Comparison of ENCODE assay signal across 11 cellular contexts in genomic region chr5:61790678-61791077, GRCh38.
DNase-seq lines count a peak whose midpoint lies in the region; ATAC-seq and TF ChIP-seq lines count a peak whose summit lies in the region.
"Had no signal": no experiment of that assay in that cellular context is flagged by ENCODE, and none has a peak within 500 bp of the region (broad histone marks: within the 10 kb centered on the region; RNA-seq: fewer than 3 reads in every experiment).

No MANE protein-coding gene starts in this region.

- intact Hi-C loops in mucosa of descending colon (cut with DNase I, micrococcal nuclease): no loop called here
- intact Hi-C loops in prostate gland (cut with DNase I): no loop called here

- H3K4me1 ChIP-seq in mucosa of descending colon (ENCODE audit: low read depth) (no peaks in the 10 kb centered on the region), prostate gland (replicated peaks) (no peaks in the 10 kb centered on the region)

- ATAC-seq in GM21515 (IDR thresholded peaks at IDR 0.05; ENCODE audit: unreplicated experiment): peak; percentile 91
- peak; percentile 86 for ATAC-seq in HG03432 (IDR thresholded peaks at IDR 0.05; ENCODE audit: unreplicated experiment)
- ATAC-seq in mucosa of descending colon: peak; percentile 98

- H3K27ac ChIP-seq in prostate gland: no peak overlapping the region

- TF ChIP-seq POLR2A in prostate gland (IDR thresholded peaks at IDR 0.05): no peak

- DNase-seq in NK-92 treated with Interleukin-12 subunit alpha and Interleukin-12 subunit beta, amount 100 ng/mL, for 24 hours (lab: John Stamatoyannopoulos, UW): peak; percentile 38
- no peak for DNase-seq in NK-92 (lab: John Stamatoyannopoulos, UW; ENCODE audit: unreplicated experiment)
- DNase-seq in mucosa of descending colon: peak in 2 of 3 donors; percentile 31 to 32
- DNase-seq in mesothelial cell of epicardium (ENCODE audit: low spot score in 2 of 2, unreplicated experiment in 2 of 2): no peak
- no peak for DNase-seq in NCI-H2029 (lab: John Stamatoyannopoulos, UW)
- no peak for DNase-seq in prostate gland (ENCODE audit: low spot score)
- DNase-seq: cortex of kidney, Right ventricle myocardium superior had no signal

- H3K36me3 ChIP-seq in mucosa of descending colon (ENCODE audit: low read depth): no peaks in the 10 kb centered on the region
- no peaks in the 10 kb centered on the region for H3K36me3 ChIP-seq in prostate gland

- H3K36me3 Mint-ChIP-seq in mesothelial cell of epicardium: no peaks in the 10 kb centered on the region
- H3K36me3 Mint-ChIP-seq: IgD-negative memory B cell had no signal

- peaks cover 27% of the 10 kb centered on the region for H3K27me3 Mint-ChIP-seq in mesothelial cell of epicardium (ENCODE audit: low read depth)
- H3K27me3 Mint-ChIP-seq: IgD-negative memory B cell had no signal

- 79% methylated on average over 2 of the region's 2 CpGs for WGBS in prostate gland

- H3K4me3 Mint-ChIP-seq in mesothelial cell of epicardium: no peak overlapping the region

- H3K9me3 ChIP-seq in mucosa of descending colon (no peaks in the 10 kb centered on the region), prostate gland (no peaks in the 10 kb centered on the region)

- no peaks in the 10 kb centered on the region for H3K27me3 ChIP-seq in prostate gland (replicated peaks; ENCODE audit: insufficient read depth)

- no peaks in the 10 kb centered on the region for H3K4me1 Mint-ChIP-seq in mesothelial cell of epicardium
- H3K4me1 Mint-ChIP-seq: IgD-negative memory B cell had no signal

- H3K4me3 ChIP-seq in mucosa of descending colon: no peak overlapping the region
- H3K4me3 ChIP-seq in prostate gland: no peak overlapping the region

- no peak overlapping the region for H3K27ac Mint-ChIP-seq in mesothelial cell of epicardium
- H3K27ac Mint-ChIP-seq: IgD-negative memory B cell had no signal

- H3K9me3 Mint-ChIP-seq in mesothelial cell of epicardium: peaks cover under 1% of the 10 kb centered on the region
- H3K9me3 Mint-ChIP-seq: IgD-negative memory B cell had no signal

- no peak for TF ChIP-seq CTCF in mucosa of descending colon (IDR thresholded peaks at IDR 0.05)
- TF ChIP-seq CTCF in mesothelial cell of epicardium (IDR thresholded peaks at IDR 0.05; ENCODE audit: unreplicated experiment): no peak
- TF ChIP-seq CTCF in prostate gland (IDR thresholded peaks at IDR 0.05): no peak

Comparison
In these comparisons a context has a peak if more than half of its experiments do, and no peak if none do; other contexts are left out.
1. DNase-seq: peak in NK-92 treated with Interleukin-12 subunit alpha and Interleukin-12 subunit beta, amount 100 ng/mL, for 24 hours (single experiment) and mucosa of descending colon (2 of 3); none in NK-92 (single experiment), mesothelial cell of epicardium (0 of 2), NCI-H2029 (single experiment) and prostate gland (single experiment).
2. Peak in every context shown above with its lines, with median percentiles within 50 percentile points of each other: ATAC-seq.